22 cellular contexts compared by ENCODE assay signal in the genomic region with DNA sequence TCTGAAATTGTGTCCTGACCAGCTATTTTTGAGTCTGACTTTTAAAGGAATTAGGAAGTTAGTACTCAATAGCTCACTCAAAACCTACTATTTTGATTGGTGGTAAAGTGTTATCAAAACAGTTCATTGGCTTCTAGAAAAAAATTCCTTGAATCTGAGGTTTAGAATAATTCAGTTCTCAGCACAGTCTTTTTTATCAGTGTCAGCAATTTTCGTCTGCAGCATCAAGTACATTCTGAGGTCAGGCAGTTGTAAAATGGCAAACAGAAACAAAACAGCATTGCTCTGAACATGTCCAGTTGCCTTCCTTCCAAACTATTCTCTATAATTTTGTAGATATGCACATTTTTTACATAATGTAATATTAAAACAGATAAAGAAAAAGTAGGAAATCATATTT.
DNase-seq lines count a peak whose midpoint lies in the region; ATAC-seq, FAIRE-seq and TF ChIP-seq lines count a peak whose summit lies in the region.
"Had no signal": no experiment of that assay in that cellular context is flagged by ENCODE, and none has a peak within 500 bp of the region (broad histone marks: within the 10 kb centered on the region; RNA-seq: fewer than 3 reads in every experiment).

No MANE protein-coding gene starts in this region.

- H2BK15ac ChIP-seq in neuronal stem cell (ENCODE audit: low read length), result no peak overlapping the region

- H3K9ac ChIP-seq in HepG2 (ENCODE audit: insufficient read depth, low read depth, low read length) (no peak overlapping the region), K562 (ENCODE audit: insufficient read depth in 1 of 2, low read depth in 2 of 2, low read length in 2 of 2) (no peak overlapping the region), neuronal stem cell (ENCODE audit: low read depth, low read length, poor library complexity) (no peak overlapping the region)

- no peak overlapping the region for H2AK5ac ChIP-seq in neuronal stem cell (ENCODE audit: low read depth, low read length)

- no peak overlapping the region for H2BK12ac ChIP-seq in neuronal stem cell (ENCODE audit: low read length)

- H2AFZ ChIP-seq in HepG2 (ENCODE audit: low read length) (no peak overlapping the region), K562 (ENCODE audit: low read depth, low read length) (no peak overlapping the region), neuronal stem cell (ENCODE audit: low read length) (peak overlapping the region; percentile 73)

- TF ChIP-seq RAD21 in HepG2 (CRISPR knock-in tag; IDR thresholded peaks at IDR 0.05) (no peak), K562 (CRISPR knock-in tag; conservative IDR thresholded peaks at IDR 0.05 in 1 of 2, IDR thresholded peaks at IDR 0.05 in 1 of 2) (no peak)

- H4K8ac ChIP-seq in neuronal stem cell (ENCODE audit: low read depth, low read length), result no peak overlapping the region

- intact Hi-C loops in HepG2 (cut with micrococcal nuclease; ENCODE audit: unreplicated experiment), result no loop called here
- intact Hi-C loops in right lobe of liver (cut with DNase I), result no loop called here
- intact Hi-C loops in K562 (cut with micrococcal nuclease), result no loop called here

- no peak overlapping the region for H3K18ac ChIP-seq in neuronal stem cell (ENCODE audit: low read length)

- CTCF ChIA-PET in HepG2 (lab: Yijun Ruan, JAX; ENCODE audit: low intra/inter-chr PET ratio, low total read pairs) (no interaction called here), K562 (lab: Yijun Ruan, JAX; ENCODE audit: low intra/inter-chr PET ratio) (no interaction called here)

- no peaks in the 10 kb centered on the region for H3K79me2 ChIP-seq in HepG2 (ENCODE audit: insufficient read depth, low read length)
- H3K79me2 ChIP-seq in K562 (ENCODE audit: control insufficient read depth, insufficient read depth, low read length), result no peaks in the 10 kb centered on the region

- H3K9me3 ChIP-seq in HepG2 (ENCODE audit: low read length), result no peaks in the 10 kb centered on the region
- no peaks in the 10 kb centered on the region for H3K9me3 ChIP-seq in right lobe of liver
- H3K9me3 ChIP-seq in K562 (replicated peaks; ENCODE audit: control insufficient read depth, insufficient read depth, low read depth, low read length), result no peaks in the 10 kb centered on the region
- peaks cover 0 to 2% of the 10 kb centered on the region in 2 donors for H3K9me3 ChIP-seq in neuronal stem cell (replicated peaks in 1 of 2; ENCODE audit: control insufficient read depth in 2 of 2, insufficient read depth in 1 of 2, low read depth in 1 of 2, low read length in 2 of 2)
- H3K9me3 ChIP-seq: SJCRH30 had no signal

- POLR2A ChIA-PET in HepG2 (lab: Yijun Ruan, JAX) (no interaction called here), K562 (lab: Yijun Ruan, JAX) (no interaction called here)

- WGBS in HepG2 (ENCODE audit: low lambda C conversion rate), result 4% methylated on average over 1 of the region's 1 CpG
- 0% methylated on average over 1 of the region's 1 CpG for WGBS in right lobe of liver (ENCODE audit: insufficient coverage, low coverage, low lambda C conversion rate, missing lambda C conversion rate)
- 0% methylated on average over 1 of the region's 1 CpG for WGBS in K562 (ENCODE audit: insufficient coverage, low coverage, missing lambda C conversion rate)
- WGBS in neuronal stem cell (ENCODE audit: extremely low coverage in 2 of 2, insufficient read length in 2 of 2, insufficient replicate concordance in 1 of 2), 2 donors, result no CpG with 5 or more reads among the region's 1 CpG

- TF ChIP-seq EP300 in HepG2 (IDR thresholded peaks at IDR 0.05; ENCODE audit: low read depth in 2 of 2, low read length in 2 of 2) (no peak), HepG2 (CRISPR knock-in tag; IDR thresholded peaks at IDR 0.05; ENCODE audit: borderline replicate concordance) (no peak), K562 (IDR thresholded peaks at IDR 0.05; ENCODE audit: low read length) (no peak)

- TF ChIP-seq POLR2A in HepG2 (IDR thresholded peaks at IDR 0.05; ENCODE audit: insufficient read depth in 1 of 2, low read depth in 2 of 2, low read length in 2 of 2) (no peak), right lobe of liver (IDR thresholded peaks at IDR 0.05) (no peak), K562 (conservative IDR thresholded peaks at IDR 0.05) (no peak)

- H2BK5ac ChIP-seq in neuronal stem cell (ENCODE audit: low read length), result no peak overlapping the region

- H3K36me3 ChIP-seq in HepG2 (replicated peaks in 1 of 2; ENCODE audit: control insufficient read depth in 1 of 2, insufficient read depth in 2 of 2, low read length in 2 of 2) (no peaks in the 10 kb centered on the region), right lobe of liver (no peaks in the 10 kb centered on the region), K562 (ENCODE audit: control insufficient read depth, insufficient read depth, low read length) (no peaks in the 10 kb centered on the region), neuronal stem cell (replicated peaks in 1 of 2; ENCODE audit: control insufficient read depth in 2 of 2, insufficient read depth in 2 of 2, low read length in 2 of 2) (no peaks in the 10 kb centered on the region)
- H3K36me3 ChIP-seq: SJCRH30 had no signal

- no peaks in the 10 kb centered on the region for H4K20me1 ChIP-seq in HepG2 (ENCODE audit: insufficient read depth, low read length)
- H4K20me1 ChIP-seq in K562 (replicated peaks; ENCODE audit: control insufficient read depth, insufficient read depth, low read length), result no peaks in the 10 kb centered on the region

- H3K27me3 ChIP-seq in HepG2 (ENCODE audit: control insufficient read depth in 1 of 2, insufficient read depth in 2 of 2, low read length in 2 of 2), result no peaks in the 10 kb centered on the region
- H3K27me3 ChIP-seq in right lobe of liver, result no peaks in the 10 kb centered on the region
- H3K27me3 ChIP-seq in K562 (ENCODE audit: control insufficient read depth in 2 of 2, insufficient read depth in 2 of 2, low read length in 2 of 2), result no peaks in the 10 kb centered on the region
- no peaks in the 10 kb centered on the region for H3K27me3 ChIP-seq in neuronal stem cell (ENCODE audit: control insufficient read depth in 3 of 3, insufficient read depth in 3 of 3, low read depth in 1 of 3, low read length in 3 of 3)
- H3K27me3 ChIP-seq: SJCRH30 had no signal

- no peak for FAIRE-seq in HepG2 (lab: Jason Lieb, UNC)
- no peak for FAIRE-seq in K562 (lab: Jason Lieb, UNC)
- FAIRE-seq: RCC 7860 had no signal

- ATAC-seq in HepG2 (no peak), right lobe of liver (no peak), K562 (no peak), GM18868 (IDR thresholded peaks at IDR 0.05; ENCODE audit: unreplicated experiment) (no peak)
- ATAC-seq: HCT116 had no signal

- no peak overlapping the region for H3K27ac ChIP-seq in HepG2 (ENCODE audit: extremely low read length, insufficient read depth, low read length)
- H3K27ac ChIP-seq in right lobe of liver, result no peak overlapping the region
- no peak overlapping the region for H3K27ac ChIP-seq in K562 (ENCODE audit: extremely low read depth, low read depth, low read length)
- H3K27ac ChIP-seq in neuronal stem cell (replicated peaks; ENCODE audit: low read length), result no peak overlapping the region
- H3K27ac ChIP-seq: C4-2B, SJCRH30 had no signal

- TF ChIP-seq CTCF in HepG2 (CRISPR knock-in tag; IDR thresholded peaks at IDR 0.05), result no peak
- no peak for TF ChIP-seq CTCF in right lobe of liver (IDR thresholded peaks at IDR 0.05)
- TF ChIP-seq CTCF in K562 (IDR thresholded peaks at IDR 0.05 in 2 of 3, conservative IDR thresholded peaks at IDR 0.05 in 1 of 3; ENCODE audit: insufficient read depth in 2 of 3, low read depth in 1 of 3, low read length in 3 of 3), result no peak

- DNase-seq in HepG2 (ENCODE audit: low spot score), result no peak
- DNase-seq in right lobe of liver, result no peak
- DNase-seq in OCI-M1 (lab: John Stamatoyannopoulos, UW), result peak; percentile 41
- DNase-seq in K562 (ENCODE audit: extremely low read depth in 1 of 4, low spot score in 3 of 4), result no peak
- no peak for DNase-seq in neuronal stem cell (ENCODE audit: low spot score)
- DNase-seq in hypothalamus (lab: John Stamatoyannopoulos, UW), result no peak
- DNase-seq in iPS-NIHi7 (ENCODE audit: extremely low spot score), result no peak
- DNase-seq: 8988T; CD8-positive, alpha-beta memory T cell; DMS53; EL; NCI-H1105; NCI-H146; NCI-H2029 treated with DMSO at 0.1 percent for 48 hours; NCI-H345; NCI-H524; NCI-H82; SJCRH30 had no signal

- H3K4me2 ChIP-seq in HepG2 (ENCODE audit: low read depth, low read length) (no peak overlapping the region), K562 (ENCODE audit: insufficient read depth, low read length) (no peak overlapping the region), neuronal stem cell (ENCODE audit: insufficient read depth, low read length, poor library complexity, severe bottlenecking) (no peak overlapping the region)

- in situ Hi-C loops in HepG2 (cut with HindIII; ENCODE audit: extremely low pct_ligation_motif_present, low pct_unique_long_range_greater_than_20kb), result no loop called here
- in situ Hi-C loops in K562 (cut with MboI), result no loop called here

- no TSS peak for BruUV-seq in HepG2 (replicated peaks; lab: Mats Ljungman, UMichigan)
- BruUV-seq in K562 (replicated peaks; lab: Mats Ljungman, UMichigan), result no TSS peak

- H3K14ac ChIP-seq in neuronal stem cell (ENCODE audit: low read length), result no peak overlapping the region

- no peak overlapping the region for H4K91ac ChIP-seq in neuronal stem cell (ENCODE audit: low read depth, low read length, poor library complexity)

- H3K79me1 ChIP-seq in neuronal stem cell (ENCODE audit: low read depth, low read length), result no peaks in the 10 kb centered on the region

- no peaks in the 10 kb centered on the region for H3K9me1 ChIP-seq in K562 (ENCODE audit: control insufficient read depth, insufficient read depth, low read length)

- no peak overlapping the region for H3K4ac ChIP-seq in neuronal stem cell (ENCODE audit: low read length)

- H3K4me1 ChIP-seq in HepG2 (ENCODE audit: insufficient read depth, low read length) (no peaks in the 10 kb centered on the region), right lobe of liver (no peaks in the 10 kb centered on the region), K562 (replicated peaks in 1 of 2; ENCODE audit: control insufficient read depth in 2 of 2, insufficient read depth in 2 of 2, low read length in 2 of 2) (no peaks in the 10 kb centered on the region), neuronal stem cell (ENCODE audit: control insufficient read depth in 2 of 2, insufficient read depth in 1 of 2, low read depth in 1 of 2, low read length in 2 of 2) (no peaks in the 10 kb centered on the region)

- no peak overlapping the region for H3K23ac ChIP-seq in neuronal stem cell (ENCODE audit: low read depth, low read length, poor library complexity)

- no peak overlapping the region for H2BK120ac ChIP-seq in neuronal stem cell (ENCODE audit: low read depth, low read length)

- H3K4me3 ChIP-seq in HepG2 (replicated peaks in 1 of 3; ENCODE audit: insufficient read depth in 1 of 3, low read depth in 2 of 3, low read length in 3 of 3) (no peak overlapping the region), right lobe of liver (no peak overlapping the region), K562 (no peak overlapping the region), neuronal stem cell (ENCODE audit: low read length in 2 of 2) (no peak overlapping the region)
- H3K4me3 ChIP-seq: SJCRH30 had no signal

TF ChIP-seq in HepG2, 621 proteins besides CTCF, POLR2A, EP300 and RAD21 (continues in another document):
- peak; percentile 91 to 94 for TF ChIP-seq MAFK (conservative IDR thresholded peaks at IDR 0.05 in 1 of 2, IDR thresholded peaks at IDR 0.05 in 1 of 2; ENCODE audit: low read length in 2 of 2)

TF ChIP-seq in K562, 482 proteins besides CTCF, POLR2A, EP300 and RAD21 (continues in another document):
- peak; percentile 56; the same call in 1 of the 2 replicates for TF ChIP-seq MAFK (IDR thresholded peaks at IDR 0.05; ENCODE audit: low read length)

Comparison
In these comparisons a context has a peak if more than half of its experiments do, and no peak if none do; other contexts are left out.
1. Of the 241 proteins assayed by ChIP-seq in both HepG2 and K562: peak only in HepG2: none; only in K562: none; in both: MAFF and MAFK; in neither: 239.